Comparison of ENCODE assay signal across 21 cellular contexts in genomic region chr14:34169561-34169960, GRCh38.
"Had no signal": no experiment of that assay in that cellular context is flagged by ENCODE, and none has a peak within 500 bp of the region (broad histone marks: within the 10 kb centered on the region; RNA-seq: fewer than 3 reads in every experiment).

No MANE protein-coding gene starts in this region.

- H3K9ac ChIP-seq: SK-N-SH had no signal

- ATAC-seq: HepG2 had no signal

- H3K27me3 ChIP-seq: SJSA1 had no signal

- H3K4me3 ChIP-seq: SJSA1 had no signal

- H3K36me3 ChIP-seq: SJSA1 had no signal

- H3K9me3 ChIP-seq: SJSA1, SK-N-SH had no signal

- FAIRE-seq: HepG2, RCC 7860 had no signal

- H3K4me2 ChIP-seq: SK-N-SH had no signal

- H3K4me1 ChIP-seq: SJSA1 had no signal

- H3K27ac ChIP-seq: SJSA1 had no signal

- DNase-seq: IMR-90, Karpas-422, KG1, MM.1S, NCI-H1092 treated with DMSO at 0.1 percent for 48 hours, NCI-H1436, NCI-H187, NCI-H2029, NCI-H2081 treated with DMSO at 0.1 percent for 48 hours, NCI-H2227 treated with DMSO at 0.1 percent for 48 hours, NCI-H524, NCI-H526 treated with DMSO at 0.1 percent for 48 hours, NCI-H748 treated with DMSO at 0.1 percent for 48 hours, Right ventricle myocardium superior, RPMI8226, SIG-M5, SK-N-SH, SW 1271 had no signal
